Comparison of ENCODE assay signal across 1 cellular context in the genomic region with DNA sequence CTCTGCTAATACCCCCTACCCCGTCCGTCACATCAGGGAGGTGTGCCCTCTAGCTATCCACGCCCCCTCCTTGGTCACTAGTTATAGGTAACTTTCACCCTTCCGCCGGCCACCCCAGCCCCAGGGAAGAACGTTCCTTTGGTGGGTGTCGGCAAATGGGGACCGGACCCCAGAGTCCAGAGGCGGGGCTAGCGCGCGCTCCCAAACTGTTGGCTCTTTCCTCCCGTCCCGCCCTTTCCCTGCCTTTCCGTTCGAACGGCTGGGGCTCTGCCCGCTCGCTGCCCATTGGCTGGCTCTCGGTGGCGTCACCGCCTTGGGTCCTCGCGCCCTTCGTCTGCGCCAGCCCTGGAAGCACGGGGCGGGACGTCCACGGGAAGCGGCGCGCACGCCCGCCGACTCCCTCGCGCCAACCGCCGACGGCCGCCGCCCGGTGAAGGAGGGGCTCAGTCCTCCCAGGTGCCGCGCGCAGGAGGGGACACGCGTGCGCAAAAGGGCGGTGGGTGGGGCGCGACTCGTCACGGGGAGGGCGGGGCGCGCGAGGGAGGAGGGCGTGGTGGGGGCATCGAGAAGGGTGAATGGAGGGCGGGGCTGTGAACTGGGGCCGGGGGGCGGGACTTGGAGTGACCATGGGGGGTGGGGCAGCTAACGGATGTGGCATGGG.
TF ChIP-seq lines count a peak whose summit lies in the region.

No MANE protein-coding gene starts in this region.

TF ChIP-seq in K562, 482 proteins besides CTCF, POLR2A, EP300 and RAD21 (continued from another document and continues in another):
- TF ChIP-seq, protein P1, sequence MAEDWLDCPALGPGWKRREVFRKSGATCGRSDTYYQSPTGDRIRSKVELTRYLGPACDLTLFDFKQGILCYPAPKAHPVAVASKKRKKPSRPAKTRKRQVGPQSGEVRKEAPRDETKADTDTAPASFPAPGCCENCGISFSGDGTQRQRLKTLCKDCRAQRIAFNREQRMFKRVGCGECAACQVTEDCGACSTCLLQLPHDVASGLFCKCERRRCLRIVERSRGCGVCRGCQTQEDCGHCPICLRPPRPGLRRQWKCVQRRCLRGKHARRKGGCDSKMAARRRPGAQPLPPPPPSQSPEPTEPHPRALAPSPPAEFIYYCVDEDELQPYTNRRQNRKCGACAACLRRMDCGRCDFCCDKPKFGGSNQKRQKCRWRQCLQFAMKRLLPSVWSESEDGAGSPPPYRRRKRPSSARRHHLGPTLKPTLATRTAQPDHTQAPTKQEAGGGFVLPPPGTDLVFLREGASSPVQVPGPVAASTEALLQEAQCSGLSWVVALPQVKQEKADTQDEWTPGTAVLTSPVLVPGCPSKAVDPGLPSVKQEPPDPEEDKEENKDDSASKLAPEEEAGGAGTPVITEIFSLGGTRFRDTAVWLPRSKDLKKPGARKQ (CRISPR knock-in tag; IDR thresholded peaks at IDR 0.05): no peak
- TF ChIP-seq CTBP1 (IDR thresholded peaks at IDR 0.05; ENCODE audit: borderline replicate concordance) (peak; percentile 99), ZNF316 (IDR thresholded peaks at IDR 0.05) (no peak), POLR3A (IDR thresholded peaks at IDR 0.05; ENCODE audit: borderline replicate concordance, extremely low read depth, insufficient read depth, insufficient read length) (no peak), MAFK (IDR thresholded peaks at IDR 0.05; ENCODE audit: low read length) (no peak), GTF2A2 (tag; IDR thresholded peaks at IDR 0.05) (no peak), PHB2 (IDR thresholded peaks at IDR 0.05; ENCODE audit: low read depth) (no peak), BMI1 (IDR thresholded peaks at IDR 0.05; ENCODE audit: low read length) (no peak), ELF4 (CRISPR knock-in tag; IDR thresholded peaks at IDR 0.05) (peak; percentile 95), ZNF253 (CRISPR knock-in tag; conservative IDR thresholded peaks at IDR 0.05) (no peak), RHOXF2B (CRISPR knock-in tag; conservative IDR thresholded peaks at IDR 0.05) (peak; percentile 94), DPF2 (IDR thresholded peaks at IDR 0.05) (no peak; the same call in none of the 2 replicates), SNRNP70 (optimal IDR thresholded peaks at IDR 0.05; ENCODE audit: low read depth, low read length) (no peak), STAT5A (IDR thresholded peaks at IDR 0.05; ENCODE audit: borderline replicate concordance, low read length) (no peak), ZC3H4 (CRISPR knock-in tag; IDR thresholded peaks at IDR 0.05; ENCODE audit: borderline replicate concordance) (no peak), MTA1 (IDR thresholded peaks at IDR 0.05; ENCODE audit: borderline replicate concordance) (peak; percentile 94), BACH1 (tag; IDR thresholded peaks at IDR 0.05) (no peak), ZNF143 (CRISPR knock-in tag; IDR thresholded peaks at IDR 0.05) (no peak), HOXB6 (CRISPR knock-in tag; IDR thresholded peaks at IDR 0.05; ENCODE audit: borderline replicate concordance) (no peak), ZNF134 (CRISPR knock-in tag; conservative IDR thresholded peaks at IDR 0.05) (no peak), ZNF3 (CRISPR knock-in tag; IDR thresholded peaks at IDR 0.05) (no peak), ZNF133 (CRISPR knock-in tag; IDR thresholded peaks at IDR 0.05) (no peak), STAT5B (CRISPR knock-in tag; IDR thresholded peaks at IDR 0.05) (no peak), TFAM (CRISPR knock-in tag; conservative IDR thresholded peaks at IDR 0.05) (no peak), RB1 (IDR thresholded peaks at IDR 0.05; ENCODE audit: low read depth) (peak; percentile 98), MTA2 (IDR thresholded peaks at IDR 0.05; ENCODE audit: low read depth) (no peak), ZNF324 (CRISPR knock-in tag; IDR thresholded peaks at IDR 0.05) (no peak), IRF2 (CRISPR knock-in tag; IDR thresholded peaks at IDR 0.05) (no peak), SRSF9 (IDR thresholded peaks at IDR 0.05; ENCODE audit: borderline replicate concordance, low read depth, low read length) (no peak), MECOM (CRISPR knock-in tag; IDR thresholded peaks at IDR 0.05) (no peak), NCOA6 (IDR thresholded peaks at IDR 0.05) (no peak), ARID1B (IDR thresholded peaks at IDR 0.05) (no peak), ZNF707 (CRISPR knock-in tag; conservative IDR thresholded peaks at IDR 0.05) (no peak), SRSF1 (IDR thresholded peaks at IDR 0.05; ENCODE audit: low read depth, low read length) (no peak), ARHGAP35 (IDR thresholded peaks at IDR 0.05; ENCODE audit: partially characterized antibody) (no peak), CC2D1A (IDR thresholded peaks at IDR 0.05) (no peak), ZFP1 (CRISPR knock-in tag; IDR thresholded peaks at IDR 0.05) (no peak)
- TF ChIP-seq, protein P2, sequence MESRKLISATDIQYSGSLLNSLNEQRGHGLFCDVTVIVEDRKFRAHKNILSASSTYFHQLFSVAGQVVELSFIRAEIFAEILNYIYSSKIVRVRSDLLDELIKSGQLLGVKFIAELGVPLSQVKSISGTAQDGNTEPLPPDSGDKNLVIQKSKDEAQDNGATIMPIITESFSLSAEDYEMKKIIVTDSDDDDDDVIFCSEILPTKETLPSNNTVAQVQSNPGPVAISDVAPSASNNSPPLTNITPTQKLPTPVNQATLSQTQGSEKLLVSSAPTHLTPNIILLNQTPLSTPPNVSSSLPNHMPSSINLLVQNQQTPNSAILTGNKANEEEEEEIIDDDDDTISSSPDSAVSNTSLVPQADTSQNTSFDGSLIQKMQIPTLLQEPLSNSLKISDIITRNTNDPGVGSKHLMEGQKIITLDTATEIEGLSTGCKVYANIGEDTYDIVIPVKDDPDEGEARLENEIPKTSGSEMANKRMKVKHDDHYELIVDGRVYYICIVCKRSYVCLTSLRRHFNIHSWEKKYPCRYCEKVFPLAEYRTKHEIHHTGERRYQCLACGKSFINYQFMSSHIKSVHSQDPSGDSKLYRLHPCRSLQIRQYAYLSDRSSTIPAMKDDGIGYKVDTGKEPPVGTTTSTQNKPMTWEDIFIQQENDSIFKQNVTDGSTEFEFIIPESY (CRISPR knock-in tag; IDR thresholded peaks at IDR 0.05): no peak; the same call in 1 of the 2 replicates
- TF ChIP-seq, protein P3, sequence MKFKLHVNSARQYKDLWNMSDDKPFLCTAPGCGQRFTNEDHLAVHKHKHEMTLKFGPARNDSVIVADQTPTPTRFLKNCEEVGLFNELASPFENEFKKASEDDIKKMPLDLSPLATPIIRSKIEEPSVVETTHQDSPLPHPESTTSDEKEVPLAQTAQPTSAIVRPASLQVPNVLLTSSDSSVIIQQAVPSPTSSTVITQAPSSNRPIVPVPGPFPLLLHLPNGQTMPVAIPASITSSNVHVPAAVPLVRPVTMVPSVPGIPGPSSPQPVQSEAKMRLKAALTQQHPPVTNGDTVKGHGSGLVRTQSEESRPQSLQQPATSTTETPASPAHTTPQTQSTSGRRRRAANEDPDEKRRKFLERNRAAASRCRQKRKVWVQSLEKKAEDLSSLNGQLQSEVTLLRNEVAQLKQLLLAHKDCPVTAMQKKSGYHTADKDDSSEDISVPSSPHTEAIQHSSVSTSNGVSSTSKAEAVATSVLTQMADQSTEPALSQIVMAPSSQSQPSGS (CRISPR knock-in tag; IDR thresholded peaks at IDR 0.05): no peak
- TF ChIP-seq, protein P4, sequence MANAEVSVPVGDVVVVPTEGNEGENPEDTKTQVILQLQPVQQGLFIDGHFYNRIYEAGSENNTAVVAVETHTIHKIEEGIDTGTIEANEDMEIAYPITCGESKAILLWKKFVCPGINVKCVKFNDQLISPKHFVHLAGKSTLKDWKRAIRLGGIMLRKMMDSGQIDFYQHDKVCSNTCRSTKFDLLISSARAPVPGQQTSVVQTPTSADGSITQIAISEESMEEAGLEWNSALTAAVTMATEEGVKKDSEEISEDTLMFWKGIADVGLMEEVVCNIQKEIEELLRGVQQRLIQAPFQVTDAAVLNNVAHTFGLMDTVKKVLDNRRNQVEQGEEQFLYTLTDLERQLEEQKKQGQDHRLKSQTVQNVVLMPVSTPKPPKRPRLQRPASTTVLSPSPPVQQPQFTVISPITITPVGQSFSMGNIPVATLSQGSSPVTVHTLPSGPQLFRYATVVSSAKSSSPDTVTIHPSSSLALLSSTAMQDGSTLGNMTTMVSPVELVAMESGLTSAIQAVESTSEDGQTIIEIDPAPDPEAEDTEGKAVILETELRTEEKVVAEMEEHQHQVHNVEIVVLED (CRISPR knock-in tag; IDR thresholded peaks at IDR 0.05): peak; percentile 93
- TF ChIP-seq, protein P5, sequence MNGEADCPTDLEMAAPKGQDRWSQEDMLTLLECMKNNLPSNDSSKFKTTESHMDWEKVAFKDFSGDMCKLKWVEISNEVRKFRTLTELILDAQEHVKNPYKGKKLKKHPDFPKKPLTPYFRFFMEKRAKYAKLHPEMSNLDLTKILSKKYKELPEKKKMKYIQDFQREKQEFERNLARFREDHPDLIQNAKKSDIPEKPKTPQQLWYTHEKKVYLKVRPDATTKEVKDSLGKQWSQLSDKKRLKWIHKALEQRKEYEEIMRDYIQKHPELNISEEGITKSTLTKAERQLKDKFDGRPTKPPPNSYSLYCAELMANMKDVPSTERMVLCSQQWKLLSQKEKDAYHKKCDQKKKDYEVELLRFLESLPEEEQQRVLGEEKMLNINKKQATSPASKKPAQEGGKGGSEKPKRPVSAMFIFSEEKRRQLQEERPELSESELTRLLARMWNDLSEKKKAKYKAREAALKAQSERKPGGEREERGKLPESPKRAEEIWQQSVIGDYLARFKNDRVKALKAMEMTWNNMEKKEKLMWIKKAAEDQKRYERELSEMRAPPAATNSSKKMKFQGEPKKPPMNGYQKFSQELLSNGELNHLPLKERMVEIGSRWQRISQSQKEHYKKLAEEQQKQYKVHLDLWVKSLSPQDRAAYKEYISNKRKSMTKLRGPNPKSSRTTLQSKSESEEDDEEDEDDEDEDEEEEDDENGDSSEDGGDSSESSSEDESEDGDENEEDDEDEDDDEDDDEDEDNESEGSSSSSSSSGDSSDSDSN (IDR thresholded peaks at IDR 0.05; ENCODE audit: borderline replicate concordance in 1 of 2, low read depth in 2 of 2, low read length in 2 of 2): peak in 1 of 2 experiments; percentile 85; a peak in 1 of 4 replicates
- TF ChIP-seq, protein P6, sequence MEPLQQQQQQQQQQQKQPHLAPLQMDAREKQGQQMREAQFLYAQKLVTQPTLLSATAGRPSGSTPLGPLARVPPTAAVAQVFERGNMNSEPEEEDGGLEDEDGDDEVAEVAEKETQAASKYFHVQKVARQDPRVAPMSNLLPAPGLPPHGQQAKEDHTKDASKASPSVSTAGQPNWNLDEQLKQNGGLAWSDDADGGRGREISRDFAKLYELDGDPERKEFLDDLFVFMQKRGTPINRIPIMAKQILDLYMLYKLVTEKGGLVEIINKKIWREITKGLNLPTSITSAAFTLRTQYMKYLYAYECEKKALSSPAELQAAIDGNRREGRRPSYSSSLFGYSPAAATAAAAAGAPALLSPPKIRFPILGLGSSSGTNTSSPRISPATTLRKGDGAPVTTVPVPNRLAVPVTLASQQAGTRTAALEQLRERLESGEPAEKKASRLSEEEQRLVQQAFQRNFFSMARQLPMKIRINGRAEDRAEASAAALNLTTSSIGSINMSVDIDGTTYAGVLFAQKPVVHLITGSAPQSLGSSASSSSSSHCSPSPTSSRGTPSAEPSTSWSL (CRISPR knock-in tag; IDR thresholded peaks at IDR 0.05; ENCODE audit: borderline replicate concordance): no peak
- TF ChIP-seq, protein P7, sequence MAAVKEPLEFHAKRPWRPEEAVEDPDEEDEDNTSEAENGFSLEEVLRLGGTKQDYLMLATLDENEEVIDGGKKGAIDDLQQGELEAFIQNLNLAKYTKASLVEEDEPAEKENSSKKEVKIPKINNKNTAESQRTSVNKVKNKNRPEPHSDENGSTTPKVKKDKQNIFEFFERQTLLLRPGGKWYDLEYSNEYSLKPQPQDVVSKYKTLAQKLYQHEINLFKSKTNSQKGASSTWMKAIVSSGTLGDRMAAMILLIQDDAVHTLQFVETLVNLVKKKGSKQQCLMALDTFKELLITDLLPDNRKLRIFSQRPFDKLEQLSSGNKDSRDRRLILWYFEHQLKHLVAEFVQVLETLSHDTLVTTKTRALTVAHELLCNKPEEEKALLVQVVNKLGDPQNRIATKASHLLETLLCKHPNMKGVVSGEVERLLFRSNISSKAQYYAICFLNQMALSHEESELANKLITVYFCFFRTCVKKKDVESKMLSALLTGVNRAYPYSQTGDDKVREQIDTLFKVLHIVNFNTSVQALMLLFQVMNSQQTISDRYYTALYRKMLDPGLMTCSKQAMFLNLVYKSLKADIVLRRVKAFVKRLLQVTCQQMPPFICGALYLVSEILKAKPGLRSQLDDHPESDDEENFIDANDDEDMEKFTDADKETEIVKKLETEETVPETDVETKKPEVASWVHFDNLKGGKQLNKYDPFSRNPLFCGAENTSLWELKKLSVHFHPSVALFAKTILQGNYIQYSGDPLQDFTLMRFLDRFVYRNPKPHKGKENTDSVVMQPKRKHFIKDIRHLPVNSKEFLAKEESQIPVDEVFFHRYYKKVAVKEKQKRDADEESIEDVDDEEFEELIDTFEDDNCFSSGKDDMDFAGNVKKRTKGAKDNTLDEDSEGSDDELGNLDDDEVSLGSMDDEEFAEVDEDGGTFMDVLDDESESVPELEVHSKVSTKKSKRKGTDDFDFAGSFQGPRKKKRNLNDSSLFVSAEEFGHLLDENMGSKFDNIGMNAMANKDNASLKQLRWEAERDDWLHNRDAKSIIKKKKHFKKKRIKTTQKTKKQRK (IDR thresholded peaks at IDR 0.05; ENCODE audit: borderline replicate concordance, low read depth, low read length): no peak
- TF ChIP-seq, protein P8, sequence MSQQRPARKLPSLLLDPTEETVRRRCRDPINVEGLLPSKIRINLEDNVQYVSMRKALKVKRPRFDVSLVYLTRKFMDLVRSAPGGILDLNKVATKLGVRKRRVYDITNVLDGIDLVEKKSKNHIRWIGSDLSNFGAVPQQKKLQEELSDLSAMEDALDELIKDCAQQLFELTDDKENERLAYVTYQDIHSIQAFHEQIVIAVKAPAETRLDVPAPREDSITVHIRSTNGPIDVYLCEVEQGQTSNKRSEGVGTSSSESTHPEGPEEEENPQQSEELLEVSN (IDR thresholded peaks at IDR 0.05; ENCODE audit: borderline replicate concordance in 1 of 2, extremely low read depth in 1 of 2, insufficient read depth in 1 of 2, insufficient read length in 1 of 2, low read depth in 1 of 2, low read length in 1 of 2, poor library complexity in 1 of 2, severe bottlenecking in 1 of 2): peak; percentile 95 to 97
- TF ChIP-seq, protein P9, sequence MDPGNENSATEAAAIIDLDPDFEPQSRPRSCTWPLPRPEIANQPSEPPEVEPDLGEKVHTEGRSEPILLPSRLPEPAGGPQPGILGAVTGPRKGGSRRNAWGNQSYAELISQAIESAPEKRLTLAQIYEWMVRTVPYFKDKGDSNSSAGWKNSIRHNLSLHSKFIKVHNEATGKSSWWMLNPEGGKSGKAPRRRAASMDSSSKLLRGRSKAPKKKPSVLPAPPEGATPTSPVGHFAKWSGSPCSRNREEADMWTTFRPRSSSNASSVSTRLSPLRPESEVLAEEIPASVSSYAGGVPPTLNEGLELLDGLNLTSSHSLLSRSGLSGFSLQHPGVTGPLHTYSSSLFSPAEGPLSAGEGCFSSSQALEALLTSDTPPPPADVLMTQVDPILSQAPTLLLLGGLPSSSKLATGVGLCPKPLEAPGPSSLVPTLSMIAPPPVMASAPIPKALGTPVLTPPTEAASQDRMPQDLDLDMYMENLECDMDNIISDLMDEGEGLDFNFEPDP (CRISPR knock-in tag; IDR thresholded peaks at IDR 0.05): no peak
- TF ChIP-seq, protein P10, sequence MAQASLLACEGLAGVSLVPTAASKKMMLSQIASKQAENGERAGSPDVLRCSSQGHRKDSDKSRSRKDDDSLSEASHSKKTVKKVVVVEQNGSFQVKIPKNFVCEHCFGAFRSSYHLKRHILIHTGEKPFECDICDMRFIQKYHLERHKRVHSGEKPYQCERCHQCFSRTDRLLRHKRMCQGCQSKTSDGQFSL (CRISPR knock-in tag; IDR thresholded peaks at IDR 0.05): no peak
- TF ChIP-seq, protein P10 (tag; IDR thresholded peaks at IDR 0.05): no peak
